In the genomic region with DNA sequence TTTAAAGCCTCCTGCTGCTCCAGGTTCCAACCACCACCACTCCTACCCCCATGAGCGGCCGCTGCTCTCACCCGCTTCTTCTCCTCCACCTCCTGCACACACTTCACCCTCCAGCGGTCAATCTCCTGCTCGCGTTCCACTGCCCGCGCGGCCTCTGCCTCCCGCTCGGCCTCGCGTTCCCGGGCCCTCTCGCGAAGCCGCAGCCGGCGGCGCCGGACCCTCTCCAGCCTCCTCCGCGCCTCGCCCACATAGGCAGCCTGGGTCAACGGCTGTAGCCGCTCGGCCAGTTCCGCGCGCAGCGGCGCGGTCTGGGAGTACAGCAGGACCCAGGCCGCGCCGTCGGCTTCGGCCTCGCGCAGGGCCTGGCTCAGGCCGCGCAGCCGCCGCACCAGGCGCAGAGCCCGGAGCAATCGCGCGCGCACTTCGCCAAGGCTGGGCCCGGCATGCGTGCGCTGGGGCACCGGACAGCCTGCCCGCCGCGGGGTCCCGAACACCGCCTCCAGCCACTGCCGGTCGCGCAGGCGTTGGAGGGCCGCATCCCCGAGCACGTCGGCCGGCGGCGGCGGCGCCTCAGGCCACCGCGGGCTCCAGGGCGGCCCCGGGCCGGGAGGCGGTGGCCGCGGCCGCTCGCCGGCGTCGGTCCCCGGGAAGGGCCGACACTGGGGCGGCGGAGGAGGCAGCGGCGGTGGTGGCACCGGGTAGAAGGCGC, we compare ENCODE assay signal across 8 cellular contexts. TPM values are rescaled to one million over a fixed set of nuclear protein-coding genes. Genes with fewer than 3 reads are reported as not detected.
DNase-seq lines count a peak whose midpoint lies in the region; ATAC-seq lines count a peak whose summit lies in the region.

No MANE protein-coding gene starts in this region.

- peak overlapping the region; percentile 88 for H3K4me3 Mint-ChIP-seq in stimulated activated naive CD8-positive, alpha-beta T cell treated with anti-CD3 and anti-CD28 coated beads, Interleukin-15, Interleukin-2, amounts not matched to agents 100 ng/mL and 50 ng/mL, for 24 hours

- peak overlapping the region; percentile 80 to 85 for H3K9ac ChIP-seq in duodenal mucosa (ENCODE audit: low read depth in 1 of 2, low read length in 2 of 2)

- peaks cover 6% of the 10 kb centered on the region for H3K9me3 Mint-ChIP-seq in stimulated activated naive CD8-positive, alpha-beta T cell treated with anti-CD3 and anti-CD28 coated beads, Interleukin-15, Interleukin-2, amounts not matched to agents 100 ng/mL and 50 ng/mL, for 24 hours

- peak overlapping the region; percentile 76 for H3K27ac Mint-ChIP-seq in stimulated activated naive CD8-positive, alpha-beta T cell treated with anti-CD3 and anti-CD28 coated beads, Interleukin-15, Interleukin-2, amounts not matched to agents 100 ng/mL and 50 ng/mL, for 24 hours

- DNase-seq in EH (ENCODE audit: low read depth), result peak; percentile 61
- peak; percentile 26 for DNase-seq in HT1080 (ENCODE audit: low read depth)
- peak; percentile 42 for DNase-seq in UCSD-AML1 (lab: John Stamatoyannopoulos, UW; ENCODE audit: unreplicated experiment)
- peak; percentile 76 to 77 for DNase-seq in lung microvascular endothelial cell (ENCODE audit: low read depth in 2 of 2)
- DNase-seq in mucosa of gallbladder (ENCODE audit: low spot score), result no peak

- peak overlapping the region; percentile 86 to 91 for H3K4me3 ChIP-seq in duodenal mucosa (ENCODE audit: low read depth in 1 of 2, low read length in 2 of 2)

- H3K27ac ChIP-seq in duodenal mucosa (ENCODE audit: low read depth, low read length), result peak overlapping the region; percentile 50

- H3K27me3 ChIP-seq in duodenal mucosa (ENCODE audit: control insufficient read depth in 1 of 2, insufficient read depth in 2 of 2, low read length in 2 of 2), result no peaks in the 10 kb centered on the region

- H3K4me1 ChIP-seq in duodenal mucosa (ENCODE audit: control insufficient read depth in 1 of 2, insufficient read depth in 2 of 2, low read length in 2 of 2), result peaks cover 12 to 16% of the 10 kb centered on the region in 2 donors

- no peaks in the 10 kb centered on the region for H3K9me3 ChIP-seq in duodenal mucosa (ENCODE audit: control insufficient read depth in 1 of 2, low read length in 2 of 2)

- ATAC-seq in GM21390 (IDR thresholded peaks at IDR 0.05; ENCODE audit: unreplicated experiment), result peak; percentile 45

- H3K27me3 Mint-ChIP-seq in stimulated activated naive CD8-positive, alpha-beta T cell treated with anti-CD3 and anti-CD28 coated beads, Interleukin-15, Interleukin-2, amounts not matched to agents 100 ng/mL and 50 ng/mL, for 24 hours, result no peaks in the 10 kb centered on the region

- peaks cover 14 to 23% of the 10 kb centered on the region in 2 donors for H3K36me3 ChIP-seq in duodenal mucosa (ENCODE audit: control insufficient read depth in 1 of 2, insufficient read depth in 2 of 2, low read length in 2 of 2)

- H3K4me1 Mint-ChIP-seq in stimulated activated naive CD8-positive, alpha-beta T cell treated with anti-CD3 and anti-CD28 coated beads, Interleukin-15, Interleukin-2, amounts not matched to agents 100 ng/mL and 50 ng/mL, for 24 hours (ENCODE audit: low read depth), result peaks cover 29% of the 10 kb centered on the region

- peaks cover 33% of the 10 kb centered on the region for H3K36me3 Mint-ChIP-seq in stimulated activated naive CD8-positive, alpha-beta T cell treated with anti-CD3 and anti-CD28 coated beads, Interleukin-15, Interleukin-2, amounts not matched to agents 100 ng/mL and 50 ng/mL, for 24 hours (ENCODE audit: low read depth)

RNA-seq across cellular contexts. Expression of a gene that starts 0.6 kb away (rescaled TPM):
- total RNA-seq in HT1080 (2014; rRNA removed; shearing (Covaris generic)), result 15.4 and 16.4 TPM in 2 replicates
- 21.8 and 23.8 TPM in 2 replicates for polyA plus RNA-seq in HT1080 (2015; cell fraction: cytosol; rRNA removed)
- polyA plus RNA-seq in HT1080 (2015; cell fraction: nucleus; rRNA removed), result 25.2 and 26.5 TPM in 2 replicates
- 8.3 and 11.3 TPM in 2 replicates for total RNA-seq in lung microvascular endothelial cell
- 22.0 TPM for total RNA-seq in mucosa of gallbladder

RNA-seq across cellular contexts. Expression of a gene that starts 18.0 kb away (rescaled TPM):
- 0.37 and 0.47 TPM in 2 replicates for total RNA-seq in HT1080 (2014; rRNA removed; shearing (Covaris generic))
- 0.05 and 0.10 TPM in 2 replicates for polyA plus RNA-seq in HT1080 (2015; cell fraction: cytosol; rRNA removed)
- 1.5 and 2.3 TPM in 2 replicates for polyA plus RNA-seq in HT1080 (2015; cell fraction: nucleus; rRNA removed)
- total RNA-seq in lung microvascular endothelial cell (1.1 and 2.6 TPM in 2 replicates), mucosa of gallbladder (5.6 TPM)

RNA-seq across cellular contexts. Expression of a gene that starts 52.1 kb away (rescaled TPM):
- total RNA-seq in HT1080 (2014; rRNA removed; shearing (Covaris generic)), result 25.7 and 38.8 TPM in 2 replicates
- 27.4 and 30.7 TPM in 2 replicates for polyA plus RNA-seq in HT1080 (2015; cell fraction: cytosol; rRNA removed)
- polyA plus RNA-seq in HT1080 (2015; cell fraction: nucleus; rRNA removed), result 55.9 and 71.3 TPM in 2 replicates
- total RNA-seq in lung microvascular endothelial cell (24.2 and 31.7 TPM in 2 replicates), mucosa of gallbladder (47.2 TPM)

RNA-seq across cellular contexts. Expression of a gene that starts 56.4 kb away (rescaled TPM):
- not detected in 2 replicates for total RNA-seq in HT1080 (2014; rRNA removed; shearing (Covaris generic))
- not detected in 2 replicates for polyA plus RNA-seq in HT1080 (2015; cell fraction: cytosol; rRNA removed)
- polyA plus RNA-seq in HT1080 (2015; cell fraction: nucleus; rRNA removed), result not detected in 2 replicates
- total RNA-seq in lung microvascular endothelial cell (not detected in 2 replicates), mucosa of gallbladder (not detected)
